In the genomic region with DNA sequence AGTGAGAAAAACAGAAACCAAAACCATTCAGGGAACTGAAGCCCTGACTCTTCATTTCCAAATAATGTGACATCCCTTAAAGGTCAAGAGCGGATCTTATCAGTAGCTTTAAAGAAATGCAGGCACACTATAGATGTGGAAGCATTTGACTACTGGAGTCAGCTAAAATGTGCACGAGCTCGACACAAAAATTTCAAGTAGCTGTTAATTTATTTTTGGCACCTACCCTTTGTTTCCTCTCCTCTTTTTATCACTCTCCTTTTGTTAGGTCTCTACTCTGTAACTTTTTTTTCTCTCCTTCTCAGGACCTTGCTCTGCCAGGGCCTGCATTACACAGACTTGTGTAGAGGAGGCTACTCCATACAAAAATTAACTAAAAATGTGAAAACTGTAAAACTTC, we compare ENCODE assay signal across 21 cellular contexts.
"Had no signal": no experiment of that assay in that cellular context is flagged by ENCODE, and none has a peak within 500 bp of the region (broad histone marks: within the 10 kb centered on the region; RNA-seq: fewer than 3 reads in every experiment).

No MANE protein-coding gene starts in this region.

- ATAC-seq: activated CD4-positive, alpha-beta T cell treated with anti-CD3 and anti-CD28 coated beads for 36 hours; activated T-helper 17 cell treated with anti-CD3 and anti-CD28 coated beads, Interleukin-2, amount 50 U/mL, for 72 hours; PC-3; T-helper 17 cell had no signal

- DNase-seq: activated CD4-positive, alpha-beta memory T cell treated with anti-CD3 and anti-CD28 coated beads, Interleukin-2, amount 10 ng/mL, durations not matched to agents 7 days and 5 days; activated CD4-positive, alpha-beta T cell treated with anti-CD3 and anti-CD28 coated beads for 36 hours; activated CD4-positive, alpha-beta T cell treated with anti-CD3 and anti-CD28 coated beads, Interleukin-2, amount 50 U/mL, for 1 hour; activated gamma-delta T cell; activated naive CD4-positive, alpha-beta T cell treated with anti-CD3 and anti-CD28 coated beads for 36 hours; activated T-cell treated with anti-CD3 and anti-CD28 coated beads for 4 hours; activated T-cell treated with anti-CD3 and anti-CD28 coated beads, Interleukin-2, amount 50 U/mL, for 48 hours; central memory CD4-positive, alpha-beta T cell; MV-4-11; NCI-H1092 treated with DMSO at 0.1 percent for 48 hours; NCI-H1436; NCI-H1694 treated with DMSO at 0.1 percent for 48 hours; NCI-H2029 treated with DMSO at 0.1 percent for 48 hours; NCI-H510A treated with DMSO at 0.1 percent for 48 hours; PC-3; SIG-M5; T-helper 17 cell; T-helper 9 cell had no signal

- H3K27ac ChIP-seq: KMS-11, VCaP had no signal
